In genomic region chr3:177410734-177411133, GRCh38 we compare ENCODE assay signal across 10 cellular contexts.
A peak's percentile ranks its signal among the peaks of the same experiment; 100 is the strongest.
DNase-seq lines count a peak whose midpoint lies in the region; ATAC-seq, FAIRE-seq and TF ChIP-seq lines count a peak whose summit lies in the region.
"Had no signal": no experiment of that assay in that cellular context is flagged by ENCODE, and none has a peak within 500 bp of the region (broad histone marks: within the 10 kb centered on the region; RNA-seq: fewer than 3 reads in every experiment).

No MANE protein-coding gene starts in this region.

- POLR2A ChIA-PET in PC-3 (lab: Charles Lee; ENCODE audit: unreplicated experiment): no interaction called here

- no peaks in the 10 kb centered on the region for H3K9me2 ChIP-seq in PC-3 (replicated peaks; ENCODE audit: low read length)

- H3K27me3 ChIP-seq in PC-3 (ENCODE audit: low read length): no peaks in the 10 kb centered on the region
- no peaks in the 10 kb centered on the region for H3K27me3 ChIP-seq in esophagus squamous epithelium
- H3K27me3 ChIP-seq: ovary had no signal

- H3F3A ChIP-seq in PC-3 (ENCODE audit: low read length, unreplicated experiment): no peaks in the 10 kb centered on the region

- TF ChIP-seq POLR2A in esophagus squamous epithelium (IDR thresholded peaks at IDR 0.05): no peak

- peak; percentile 70 for FAIRE-seq in GM19239 (lab: Jason Lieb, UNC)

- no peak overlapping the region for H3K27ac ChIP-seq in PC-3 (ENCODE audit: low read length)
- H3K27ac ChIP-seq in esophagus squamous epithelium: no peak overlapping the region
- H3K27ac ChIP-seq: ovary, thoracic aorta had no signal

- peak overlapping the region; percentile 20; the same call in 1 of the 2 replicates for H2AFZ ChIP-seq in PC-3 (ENCODE audit: low read length)

- WGBS in esophagus squamous epithelium, 2 donors: 40 to 53% methylated on average over 4 of the region's 4 CpGs

- intact Hi-C loops in PC-3 (cut with micrococcal nuclease) (no loop called here), esophagus squamous epithelium (cut with DNase I) (no loop called here)

- CTCF ChIA-PET in PC-3 (lab: Charles Lee): no interaction called here

- H4K20me1 ChIP-seq in PC-3 (ENCODE audit: low read length): no peaks in the 10 kb centered on the region

- BruUV-seq in PC-3 (replicated peaks; lab: Mats Ljungman, UMichigan): no TSS peak

- no peak overlapping the region for H3K9ac ChIP-seq in PC-3 (ENCODE audit: low read length)

- H3K4me1 ChIP-seq in PC-3 (ENCODE audit: insufficient read depth, low read length): peaks cover 8% of the 10 kb centered on the region
- H3K4me1 ChIP-seq in esophagus squamous epithelium: peaks cover 0 to 4% (median 0%) of the 10 kb centered on the region in 3 donors

- no peaks in the 10 kb centered on the region for H3K79me2 ChIP-seq in PC-3 (ENCODE audit: low read length)

- H3K9me3 ChIP-seq in PC-3 (ENCODE audit: low read length) (no peaks in the 10 kb centered on the region), esophagus squamous epithelium (no peaks in the 10 kb centered on the region)
- H3K9me3 ChIP-seq: ovary, thoracic aorta had no signal

- H3K4me3 ChIP-seq in PC-3 (ENCODE audit: low read length): no peak overlapping the region
- H3K4me3 ChIP-seq in esophagus squamous epithelium: no peak overlapping the region
- H3K4me3 ChIP-seq: ovary, thoracic aorta had no signal

- peak overlapping the region; percentile 19 for H3K4me2 ChIP-seq in PC-3 (ENCODE audit: low read length)

- no peaks in the 10 kb centered on the region for H3K36me3 ChIP-seq in PC-3 (ENCODE audit: low read depth, low read length)
- no peaks in the 10 kb centered on the region for H3K36me3 ChIP-seq in esophagus squamous epithelium
- H3K36me3 ChIP-seq: ovary, thoracic aorta had no signal

- DNase-seq in GM19239 (ENCODE audit: insufficient read length, low spot score) (peak; percentile 46), NCI-H128 (lab: John Stamatoyannopoulos, UW; ENCODE audit: unreplicated experiment) (peak; percentile 23), PC-3 (peak; percentile 66), mucosa of gallbladder (ENCODE audit: low spot score) (peak; percentile 53), NOMO-1 treated with DMSO at 0.1 percent for 48 hours (lab: John Stamatoyannopoulos, UW; ENCODE audit: unreplicated experiment) (no peak), T-helper 9 cell (no peak), esophagus squamous epithelium (lab: John Stamatoyannopoulos, UW) (no peak)
- DNase-seq: ovary, SIG-M5 had no signal

- ATAC-seq in PC-3: peak; percentile 90

- no peak for TF ChIP-seq CTCF in PC-3 (conservative IDR thresholded peaks at IDR 0.05; ENCODE audit: low read depth, low read length)
- no peak for TF ChIP-seq CTCF in esophagus squamous epithelium (IDR thresholded peaks at IDR 0.05)

Comparison
In these comparisons a context has a peak if more than half of its experiments do, and no peak if none do; other contexts are left out.
1. DNase-seq: peak in GM19239 (single experiment), NCI-H128 (single experiment), PC-3 (single experiment) and mucosa of gallbladder (single experiment); none in NOMO-1 treated with DMSO at 0.1 percent for 48 hours (single experiment), T-helper 9 cell (single experiment) and esophagus squamous epithelium (single experiment).